18 cellular contexts compared by ENCODE assay signal in genomic region chr9:127173063-127173462, GRCh38. TPM values are rescaled to one million over a fixed set of nuclear protein-coding genes. Genes with fewer than 3 reads are reported as not detected.
"Had no signal": no experiment of that assay in that cellular context is flagged by ENCODE, and none has a peak within 500 bp of the region (broad histone marks: within the 10 kb centered on the region; RNA-seq: fewer than 3 reads in every experiment).

No MANE protein-coding gene starts in this region.

- H3K27ac Mint-ChIP-seq: activated naive CD8-positive, alpha-beta T cell treated with anti-CD3 and anti-CD28 coated beads, Interleukin-2, amount 10 ng/mL, durations not matched to agents 7 days and 5 days; natural killer cell; T-helper 2 cell treated with Interferon-gamma antibody and Interleukin-4, amounts not matched to agents 5 μg/mL and 100 μg/mL, for 36 hours had no signal

- H3K9me3 Mint-ChIP-seq: activated naive CD8-positive, alpha-beta T cell treated with anti-CD3 and anti-CD28 coated beads, Interleukin-2, amount 10 ng/mL, durations not matched to agents 7 days and 5 days; natural killer cell; T-helper 2 cell treated with Interferon-gamma antibody and Interleukin-4, amounts not matched to agents 5 μg/mL and 100 μg/mL, for 36 hours had no signal

- H3K27me3 ChIP-seq: dorsolateral prefrontal cortex, gastroesophageal sphincter, heart right ventricle, neutrophil, upper lobe of right lung had no signal

- H3K9me3 ChIP-seq: gastroesophageal sphincter, heart right ventricle, mucosa of descending colon, neutrophil, upper lobe of right lung had no signal

- H3K4me1 Mint-ChIP-seq: natural killer cell had no signal

- H3K36me3 ChIP-seq: upper lobe of right lung had no signal

- H3K27me3 Mint-ChIP-seq: activated naive CD8-positive, alpha-beta T cell treated with anti-CD3 and anti-CD28 coated beads, Interleukin-2, amount 10 ng/mL, durations not matched to agents 7 days and 5 days had no signal

- H3K4me3 Mint-ChIP-seq: activated naive CD8-positive, alpha-beta T cell treated with anti-CD3 and anti-CD28 coated beads, Interleukin-2, amount 10 ng/mL, durations not matched to agents 7 days and 5 days; natural killer cell; T-helper 2 cell treated with Interferon-gamma antibody and Interleukin-4, amounts not matched to agents 5 μg/mL and 100 μg/mL, for 36 hours had no signal

- H3K4me3 ChIP-seq: dorsolateral prefrontal cortex, gastroesophageal sphincter, heart right ventricle, mucosa of descending colon, smooth muscle cell, upper lobe of right lung had no signal

- H3K36me3 Mint-ChIP-seq: activated naive CD8-positive, alpha-beta T cell treated with anti-CD3 and anti-CD28 coated beads, Interleukin-2, amount 10 ng/mL, durations not matched to agents 7 days and 5 days; natural killer cell had no signal

- H3K27ac ChIP-seq: dorsolateral prefrontal cortex, heart right ventricle, neutrophil, upper lobe of right lung had no signal

- H3K4me1 ChIP-seq: upper lobe of right lung had no signal

- DNase-seq: activated CD4-positive, alpha-beta T cell treated with anti-CD3 and anti-CD28 coated beads for 1 hour; activated CD4-positive, alpha-beta T cell treated with anti-CD3 and anti-CD28 coated beads, Interleukin-2, amount 50 U/mL, for 4 hours; activated naive CD8-positive, alpha-beta T cell treated with anti-CD3 and anti-CD28 coated beads, Interleukin-2, amount 10 ng/mL, durations not matched to agents 7 days and 5 days; erythroblast; heart right ventricle; mucosa of descending colon; natural killer cell; right cardiac atrium; stimulated activated CD4-positive, alpha-beta T cell treated with anti-CD3 and anti-CD28 coated beads, Interleukin-4, amount 100 ng/mL, for 4 hours; stimulated activated CD8-positive, alpha-beta memory T cell treated with anti-CD3 and anti-CD28 coated beads, Interleukin-4, amount 100 ng/mL, for 48 hours; stimulated activated naive CD4-positive, alpha-beta T cell treated with Interleukin-2 at 50 U/mL for 16 hours; SW 1271; upper lobe of right lung had no signal

- ATAC-seq: heart right ventricle, mucosa of descending colon, natural killer cell, right cardiac atrium, upper lobe of right lung had no signal

RNA-seq across cellular contexts. Expression of gene ANGPTL2, which starts 50.6 kb away (rescaled TPM):
- total RNA-seq: activated naive CD8-positive, alpha-beta T cell treated with anti-CD3 and anti-CD28 coated beads, Interleukin-2, amount 10 ng/mL, durations not matched to agents 7 days and 5 days; natural killer cell had no signal
